ENCODE assay signal across 1 cellular context in genomic region chr1:101346419-101346818, GRCh38.
TF ChIP-seq lines count a peak whose summit lies in the region.

No MANE protein-coding gene starts in this region.

TF ChIP-seq in GM12878, 131 proteins besides CTCF, POLR2A, EP300 and RAD21:
- TF ChIP-seq PKNOX1 (IDR thresholded peaks at IDR 0.05) (no peak), USF1 (IDR thresholded peaks at IDR 0.05; ENCODE audit: borderline replicate concordance, extremely low read length, insufficient read depth, low read depth, low read length) (no peak), MLLT1 (IDR thresholded peaks at IDR 0.05) (no peak), SPI1 (IDR thresholded peaks at IDR 0.05; ENCODE audit: borderline replicate concordance, insufficient read depth, low read depth, low read length) (no peak)
- TF ChIP-seq, protein P1, sequence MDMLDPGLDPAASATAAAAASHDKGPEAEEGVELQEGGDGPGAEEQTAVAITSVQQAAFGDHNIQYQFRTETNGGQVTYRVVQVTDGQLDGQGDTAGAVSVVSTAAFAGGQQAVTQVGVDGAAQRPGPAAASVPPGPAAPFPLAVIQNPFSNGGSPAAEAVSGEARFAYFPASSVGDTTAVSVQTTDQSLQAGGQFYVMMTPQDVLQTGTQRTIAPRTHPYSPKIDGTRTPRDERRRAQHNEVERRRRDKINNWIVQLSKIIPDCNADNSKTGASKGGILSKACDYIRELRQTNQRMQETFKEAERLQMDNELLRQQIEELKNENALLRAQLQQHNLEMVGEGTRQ (IDR thresholded peaks at IDR 0.05; ENCODE audit: borderline replicate concordance, low read depth, low read length): no peak
